Comparison of ENCODE assay signal across 7 cellular contexts in the genomic region with DNA sequence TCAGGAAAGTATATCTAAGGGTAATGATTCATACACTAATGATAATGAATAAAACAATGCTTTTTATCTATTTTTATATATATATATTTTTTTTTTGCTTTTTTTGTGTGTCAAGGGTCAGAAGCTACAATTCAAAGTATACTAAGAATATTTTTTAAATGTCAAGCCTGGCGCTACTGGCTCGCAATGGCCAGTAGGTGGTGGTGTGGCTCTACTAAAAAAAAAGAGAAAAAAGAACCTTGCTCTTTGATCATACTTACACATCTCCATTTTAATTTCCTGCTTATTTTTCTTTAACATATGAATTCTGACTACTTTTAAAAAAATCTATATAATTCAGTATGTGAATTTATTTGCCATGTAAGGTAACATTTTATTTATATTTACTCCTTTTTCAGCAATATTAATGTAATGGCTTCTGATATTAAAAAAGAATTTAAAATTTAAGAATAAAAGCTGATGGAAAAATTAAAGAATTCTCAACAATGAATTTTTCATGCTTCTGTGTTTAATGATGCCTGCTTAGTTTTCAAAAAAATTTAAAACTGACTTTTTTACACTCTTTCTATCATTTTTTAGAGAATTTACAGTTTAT.
DNase-seq lines count a peak whose midpoint lies in the region; ATAC-seq, FAIRE-seq and TF ChIP-seq lines count a peak whose summit lies in the region.

No MANE protein-coding gene starts in this region.

- no peak overlapping the region for H3K14ac ChIP-seq in mesenchymal stem cell (ENCODE audit: low read length in 2 of 2)

- no peak overlapping the region for H3K4ac ChIP-seq in mesenchymal stem cell (ENCODE audit: low read depth in 1 of 2, low read length in 2 of 2)

- peak; percentile 83 for FAIRE-seq in colon (lab: Jason Lieb, UNC)

- H3K27me3 ChIP-seq in DOHH2 (ENCODE audit: control insufficient read depth, low read length), result no peaks in the 10 kb centered on the region
- no peaks in the 10 kb centered on the region for H3K27me3 ChIP-seq in mesenchymal stem cell (ENCODE audit: control insufficient read depth in 1 of 2, insufficient read depth in 1 of 2, low read length in 2 of 2)

- H3K4me1 ChIP-seq in DOHH2 (ENCODE audit: control insufficient read depth, low read length), result no peaks in the 10 kb centered on the region
- no peaks in the 10 kb centered on the region for H3K4me1 ChIP-seq in mesenchymal stem cell (ENCODE audit: control insufficient read depth, insufficient read depth, low read depth, low read length)

- H3K4me3 ChIP-seq in DOHH2 (ENCODE audit: low read length), result no peak overlapping the region
- no peak overlapping the region for H3K4me3 ChIP-seq in mesenchymal stem cell (ENCODE audit: insufficient read depth in 1 of 2, low read depth in 1 of 2, low read length in 2 of 2)

- H3K18ac ChIP-seq in mesenchymal stem cell (ENCODE audit: low read depth in 1 of 2, low read length in 2 of 2), result no peak overlapping the region

- H3K9me3 ChIP-seq in DOHH2 (ENCODE audit: control insufficient read depth, insufficient read depth, low read length) (no peaks in the 10 kb centered on the region), mesenchymal stem cell (ENCODE audit: control insufficient read depth, low read length) (no peaks in the 10 kb centered on the region)

- H3K23ac ChIP-seq in mesenchymal stem cell (ENCODE audit: low read length in 2 of 2), result no peak overlapping the region

- no peak overlapping the region for H2AK5ac ChIP-seq in mesenchymal stem cell (ENCODE audit: low read length, severe bottlenecking)

- H4K20me1 ChIP-seq in DOHH2 (ENCODE audit: control insufficient read depth, insufficient read depth, low read depth, low read length), result no peaks in the 10 kb centered on the region

- H4K8ac ChIP-seq in mesenchymal stem cell (ENCODE audit: low read length), result no peak overlapping the region

- no peaks in the 10 kb centered on the region for H3F3A ChIP-seq in DOHH2 (ENCODE audit: control insufficient read depth, insufficient read depth)

- no peak overlapping the region for H3K4me2 ChIP-seq in DOHH2 (ENCODE audit: low read length)
- H3K4me2 ChIP-seq in mesenchymal stem cell (ENCODE audit: low read length, poor library complexity, severe bottlenecking), result no peak overlapping the region

- H2BK12ac ChIP-seq in mesenchymal stem cell (ENCODE audit: low read length in 2 of 2), result no peak overlapping the region

- peak overlapping the region; percentile 81 for H3K9ac ChIP-seq in mesenchymal stem cell (ENCODE audit: low read length)

- H3K79me1 ChIP-seq in mesenchymal stem cell (replicated peaks; ENCODE audit: low read length, poor library complexity, severe bottlenecking), result peaks cover 10% of the 10 kb centered on the region

- H4K91ac ChIP-seq in mesenchymal stem cell (ENCODE audit: low read length), result no peak overlapping the region

- WGBS in mesenchymal stem cell, result no CpG with 5 or more reads among the region's 2 CpGs

- DNase-seq in OCI-M1 (lab: John Stamatoyannopoulos, UW) (peak; percentile 79), mesenchymal stem cell (peak; percentile 76)

- no peak overlapping the region for H3K27ac ChIP-seq in DOHH2 (ENCODE audit: low read depth, low read length)
- H3K27ac ChIP-seq in mesenchymal stem cell (ENCODE audit: low read length, poor library complexity, severe bottlenecking), result no peak overlapping the region

- no peak overlapping the region for H2BK5ac ChIP-seq in mesenchymal stem cell (ENCODE audit: low read depth, low read length, poor library complexity, severe bottlenecking)

- H2BK15ac ChIP-seq in mesenchymal stem cell (ENCODE audit: low read depth, poor library complexity, severe bottlenecking), result no peak overlapping the region

- ATAC-seq in GM19452 (IDR thresholded peaks at IDR 0.05; ENCODE audit: unreplicated experiment) (peak; percentile 69), HG03558 (IDR thresholded peaks at IDR 0.05; ENCODE audit: extremely low read depth, unreplicated experiment) (peak; percentile 72), GM21825 (IDR thresholded peaks at IDR 0.05; ENCODE audit: unreplicated experiment) (no peak)

- TF ChIP-seq CTCF in DOHH2 (IDR thresholded peaks at IDR 0.05; ENCODE audit: low read depth, low read length, poor library complexity, severe bottlenecking), result peak; percentile 54

- H2BK120ac ChIP-seq in mesenchymal stem cell (ENCODE audit: low read depth, low read length), result no peak overlapping the region

- H3K79me2 ChIP-seq in DOHH2 (ENCODE audit: control insufficient read depth, low read length), result no peaks in the 10 kb centered on the region

- no peak overlapping the region for H2AFZ ChIP-seq in mesenchymal stem cell (ENCODE audit: low read depth, low read length)

- H3K9me2 ChIP-seq in DOHH2 (replicated peaks; ENCODE audit: control insufficient read depth, low read length), result no peaks in the 10 kb centered on the region

- H3K36me3 ChIP-seq in DOHH2 (ENCODE audit: control insufficient read depth, low read length), result no peaks in the 10 kb centered on the region
- no peaks in the 10 kb centered on the region for H3K36me3 ChIP-seq in mesenchymal stem cell (ENCODE audit: control insufficient read depth in 1 of 2, insufficient read depth in 2 of 2, low read depth in 1 of 2, low read length in 2 of 2)
